Comparison of ENCODE assay signal across 8 cellular contexts in genomic region chr19:12838182-12838890, GRCh38. TPM values are rescaled to one million over a fixed set of nuclear protein-coding genes. Genes with fewer than 3 reads are reported as not detected.
DNase-seq lines count a peak whose midpoint lies in the region; ATAC-seq and TF ChIP-seq lines count a peak whose summit lies in the region.

Gene MAST1, plus strand, starts transcription at chr19:12838515. Its CDS starts 58 bp downstream, at chr19:12838573.

- WGBS in stomach, 5 donors: 0 to 4% (median 1%) methylated on average over 20 to 68 of the region's 69 CpGs

- no peak within 1 kb of the TSS for H3K27ac ChIP-seq in left lung
- no peak within 1 kb of the TSS for H3K27ac ChIP-seq in stomach

- no peaks in the 10 kb centered on the region for H3K36me3 Mint-ChIP-seq in T-helper 1 cell treated with Interleukin-12 subunit alpha and Interleukin-12 subunit beta and Interleukin-4 antibody, amounts not matched to agents 30 μg/mL and 1 μg/mL, for 36 hours (ENCODE audit: low read depth)

- H3K4me1 Mint-ChIP-seq in T-helper 1 cell treated with Interleukin-12 subunit alpha and Interleukin-12 subunit beta and Interleukin-4 antibody, amounts not matched to agents 30 μg/mL and 1 μg/mL, for 36 hours (ENCODE audit: low read depth): peaks cover 27% of the 10 kb centered on the region

- H3K9me3 ChIP-seq in ES-I3 (ENCODE audit: control insufficient read depth, insufficient read depth, low read length) (no peaks in the 10 kb centered on the region), MG63 (no peaks in the 10 kb centered on the region), left lung (no peaks in the 10 kb centered on the region), stomach (no peaks in the 10 kb centered on the region)

- H3K4me3 ChIP-seq in MG63 (peak within 1 kb of the TSS; percentile 51), left lung (no peak within 1 kb of the TSS), stomach (peak within 1 kb of the TSS; percentile 33 to 49 (median 37))

- no peak within 1 kb of the TSS for H3K27ac Mint-ChIP-seq in T-helper 1 cell treated with Interleukin-12 subunit alpha and Interleukin-12 subunit beta and Interleukin-4 antibody, amounts not matched to agents 30 μg/mL and 1 μg/mL, for 36 hours

- no peak for TF ChIP-seq EP300 in stomach (IDR thresholded peaks at IDR 0.05)

- H3K27me3 Mint-ChIP-seq in T-helper 1 cell treated with Interleukin-12 subunit alpha and Interleukin-12 subunit beta and Interleukin-4 antibody, amounts not matched to agents 30 μg/mL and 1 μg/mL, for 36 hours (ENCODE audit: low read depth): peaks cover 70% of the 10 kb centered on the region

- H3K9ac ChIP-seq in ES-I3 (ENCODE audit: low read depth, low read length): peak within 1 kb of the TSS; percentile 52; the same call in 1 of the 2 replicates

- H3K27me3 ChIP-seq in MG63 (peaks cover 56% of the 10 kb centered on the region), left lung (peaks cover 80 to 100% of the 10 kb centered on the region in 2 donors), stomach (peaks cover 34 to 100% (median 95%) of the 10 kb centered on the region in 3 donors)

- DNase-seq in MG63 (peak; percentile 75), left lung (peak in 1 of 2 donors; percentile 81), stomach (peak; percentile 50), foreskin melanocyte (no peak)
- peak; percentile 41 for DNase-seq in central memory CD4-positive, alpha-beta T cell

- H3K4me1 ChIP-seq in ES-I3 (ENCODE audit: insufficient read depth, low read length): peaks cover 9% of the 10 kb centered on the region
- peaks cover 4 to 26% of the 10 kb centered on the region in 2 donors for H3K4me1 ChIP-seq in left lung
- peaks cover 30 to 58% (median 49%) of the 10 kb centered on the region in 4 donors for H3K4me1 ChIP-seq in stomach

- H3K36me3 ChIP-seq in ES-I3 (ENCODE audit: insufficient read depth, low read length): no peaks in the 10 kb centered on the region
- H3K36me3 ChIP-seq in MG63: no peaks in the 10 kb centered on the region
- no peaks in the 10 kb centered on the region for H3K36me3 ChIP-seq in left lung
- no peaks in the 10 kb centered on the region for H3K36me3 ChIP-seq in stomach

- TF ChIP-seq CTCF in left lung (IDR thresholded peaks at IDR 0.05) (peak; percentile 35 to 51), stomach (IDR thresholded peaks at IDR 0.05) (peak in 1 of 7 experiments; percentile 68)

- H3K4me3 Mint-ChIP-seq in T-helper 1 cell treated with Interleukin-12 subunit alpha and Interleukin-12 subunit beta and Interleukin-4 antibody, amounts not matched to agents 30 μg/mL and 1 μg/mL, for 36 hours: peak within 1 kb of the TSS; percentile 60

- no peaks in the 10 kb centered on the region for H3K9me3 Mint-ChIP-seq in T-helper 1 cell treated with Interleukin-12 subunit alpha and Interleukin-12 subunit beta and Interleukin-4 antibody, amounts not matched to agents 30 μg/mL and 1 μg/mL, for 36 hours

- no peak for TF ChIP-seq POLR2A in stomach (IDR thresholded peaks at IDR 0.05)

- peak; percentile 76 for ATAC-seq in left lung
- ATAC-seq in GM19395 (IDR thresholded peaks at IDR 0.05; ENCODE audit: unreplicated experiment): no peak

- intact Hi-C loops in left lung (cut with DNase I) (no loop called here), stomach (cut with DNase I; ENCODE audit: low total_unique reads) (no loop called here)

RNA-seq across cellular contexts. Expression of gene MAST1, which starts in this region (rescaled TPM):
- 3.4 and 9.8 TPM in 2 replicates for total RNA-seq in MG63 (2014; rRNA removed; shearing (Covaris generic); ENCODE audit: low replicate concordance)
- total RNA-seq in left lung (under 1 TPM; 0.15 to 0.29 TPM), stomach (10 to 100 TPM in 1 of 5 donors, 1 to 10 TPM in 3, not detected in 1; 1.3 to 33.9 (median 5.9) TPM)
- polyA plus RNA-seq in stomach: 1 to 10 TPM in 1 of 3 donors, under 1 TPM in 2; 0.43 to 1.1 (median 0.56) TPM

Comparison
In these comparisons a context has a peak if more than half of its experiments do, and no peak if none do; other contexts are left out.
1. Peak in ATAC-seq in left lung; RNA of the gene not detected or under 1 TPM.
2. H3K4me3 ChIP-seq: peak in MG63 (single experiment) and stomach (4 of 4); none in left lung (0 of 2).